Comparison of ENCODE assay signal across 8 cellular contexts in genomic region chrX:154396948-154397887, GRCh38. TPM values are rescaled to one million over a fixed set of nuclear protein-coding genes. Genes with fewer than 3 reads are reported as not detected.
A peak's percentile ranks its signal among the peaks of the same experiment; 100 is the strongest.
DNase-seq lines count a peak whose midpoint lies in the region; ATAC-seq, FAIRE-seq and TF ChIP-seq lines count a peak whose summit lies in the region.

No MANE protein-coding gene starts in this region.

- dilution Hi-C loops in endothelial cell of umbilical vein (cut with MboI; ENCODE audit: extremely low pct_ligation_motif_present, low sequenced_read_pairs), result no loop called here

- H3K27ac ChIP-seq in A549 (peak overlapping the region; percentile 96 to 100), endothelial cell of umbilical vein (ENCODE audit: insufficient read depth, low read depth, low read length) (peak overlapping the region; percentile 87)

- no peak for TF ChIP-seq CTCF in A549 (IDR thresholded peaks at IDR 0.05)
- no peak for TF ChIP-seq CTCF in endothelial cell of umbilical vein (IDR thresholded peaks at IDR 0.05; ENCODE audit: extremely low read depth in 1 of 2, insufficient read depth in 1 of 2, low read depth in 1 of 2, low read length in 2 of 2)

- intact Hi-C loops in endothelial cell of umbilical vein (cut with micrococcal nuclease), result no loop called here

- H3K9me3 ChIP-seq in A549 (no peaks in the 10 kb centered on the region), endothelial cell of umbilical vein (replicated peaks; ENCODE audit: control insufficient read depth, insufficient read depth, low read length) (no peaks in the 10 kb centered on the region)

- CTCF ChIA-PET in A549 (lab: Yijun Ruan, JAX), result interaction anchor here (0.5 to 4.7 kb wide), 8 partner anchors 10 to 90 kb away, joined by 3 to 28 read pairs (median 4); partner anchors contain the start of genes DNASE1L1, FLNA and TAFAZZIN
- CTCF ChIA-PET in endothelial cell of umbilical vein (lab: Charles Lee), result interaction anchor here (1.2 to 2.1 kb wide), 3 partner anchors 12 to 30 kb away, joined by 4 to 6 read pairs (median 5); partner anchors contain the start of gene DNASE1L1

- WGBS in A549 (ENCODE audit: missing lambda C conversion rate), result 2% methylated on average over 22 of the region's 56 CpGs

- peak overlapping the region; percentile 88 for H3K4me3 ChIP-seq in A549
- peak overlapping the region; percentile 28 to 65 (median 62) for H3K4me3 ChIP-seq in endothelial cell of umbilical vein (replicated peaks in 1 of 3; ENCODE audit: insufficient read depth in 1 of 3, low read depth in 1 of 3, low read length in 3 of 3)

- H4K20me1 ChIP-seq in endothelial cell of umbilical vein (replicated peaks; ENCODE audit: control insufficient read depth, extremely low read depth, insufficient read depth, low read length), result no peaks in the 10 kb centered on the region

- TF ChIP-seq EP300 in A549 (IDR thresholded peaks at IDR 0.05), result no peak

- H3K4me1 ChIP-seq in A549, result peaks cover 18% of the 10 kb centered on the region; the same call in 2 of the 3 replicates
- peaks cover 8% of the 10 kb centered on the region for H3K4me1 ChIP-seq in endothelial cell of umbilical vein (ENCODE audit: control insufficient read depth, extremely low read depth, insufficient read depth, low read length)

- peak overlapping the region; percentile 76 for H3K4me2 ChIP-seq in A549
- H3K4me2 ChIP-seq in endothelial cell of umbilical vein (ENCODE audit: insufficient read depth, low read length), result peak overlapping the region; percentile 37

- ATAC-seq in A549 (peak; percentile 63 to 81), GM18502 (IDR thresholded peaks at IDR 0.05; ENCODE audit: poor library complexity, unreplicated experiment) (peak; percentile 52), HG02970 (IDR thresholded peaks at IDR 0.05; ENCODE audit: low FRiP score, unreplicated experiment) (peak; percentile 27)
- ATAC-seq in stimulated activated naive CD8-positive, alpha-beta T cell treated with anti-CD3 and anti-CD28 coated beads, Interleukin-15, Interleukin-2, amounts not matched to agents 100 U/mL and 50 U/mL, for 24 hours, result peak; percentile 60

- H3K36me3 ChIP-seq in endothelial cell of umbilical vein (ENCODE audit: control insufficient read depth in 2 of 2, extremely low read depth in 1 of 2, insufficient read depth in 2 of 2, low read length in 2 of 2), result peaks cover 15 to 16% of the 10 kb centered on the region in 2 experiments

- no peaks in the 10 kb centered on the region for H3K9me1 ChIP-seq in endothelial cell of umbilical vein (replicated peaks; ENCODE audit: control insufficient read depth, extremely low read depth, insufficient read depth, low read length)

- FAIRE-seq in A549 (lab: Jason Lieb, UNC) (no peak), endothelial cell of umbilical vein (lab: Jason Lieb, UNC) (peak; percentile 54)

- TF ChIP-seq RAD21 in A549 (conservative IDR thresholded peaks at IDR 0.05 in 1 of 2, IDR thresholded peaks at IDR 0.05 in 1 of 2), result no peak

- no peaks in the 10 kb centered on the region for H3K27me3 ChIP-seq in endothelial cell of umbilical vein (ENCODE audit: control insufficient read depth in 2 of 2, insufficient read depth in 2 of 2, low read length in 2 of 2)

- H3K9ac ChIP-seq in endothelial cell of umbilical vein (replicated peaks; ENCODE audit: extremely low read depth, insufficient read depth, low read length), result peak overlapping the region; percentile 83

- DNase-seq in A549 (ENCODE audit: low read depth in 1 of 2, low spot score in 1 of 2), result peak; percentile 61 to 82
- peak; percentile 47 for DNase-seq in NCI-H2196 (lab: John Stamatoyannopoulos, UW; ENCODE audit: unreplicated experiment)
- peak; percentile 33 for DNase-seq in activated CD4-positive, alpha-beta T cell treated with anti-CD3 and anti-CD28 coated beads, Interleukin-2, amount 50 U/mL, for 1 hour
- DNase-seq in endothelial cell of umbilical vein (ENCODE audit: low read depth, low spot score), result peak; percentile 61
- DNase-seq in mucosa of gallbladder (ENCODE audit: low spot score), result peak; percentile 52
- peak; percentile 75 for DNase-seq in stimulated activated naive CD8-positive, alpha-beta T cell treated with anti-CD3 and anti-CD28 coated beads, Interleukin-15, Interleukin-2, amounts not matched to agents 100 U/mL and 50 U/mL, for 24 hours

- TF ChIP-seq POLR2A in A549 (IDR thresholded peaks at IDR 0.05; ENCODE audit: low read length) (peak; percentile 49), endothelial cell of umbilical vein (IDR thresholded peaks at IDR 0.05; ENCODE audit: low read depth, low read length) (no peak)

- no peak overlapping the region for H2AFZ ChIP-seq in endothelial cell of umbilical vein (ENCODE audit: low read depth, low read length)

- peaks cover 20% of the 10 kb centered on the region for H3K79me2 ChIP-seq in endothelial cell of umbilical vein (ENCODE audit: control insufficient read depth, insufficient read depth, low read length)

- POLR2A ChIA-PET in A549 (lab: Yijun Ruan, JAX) (interaction anchor here (0.6 to 2.1 kb wide), 18 partner anchors 10 to 146 kb away, joined by 3 to 19 read pairs (median 4); partner anchors contain the start of genes ATP6AP1, DNASE1L1, EMD and PLXNA3), endothelial cell of umbilical vein (lab: Charles Lee) (interaction anchor here (0.6 to 1.4 kb wide), 5 partner anchors 18 to 62 kb away, joined by 3 to 7 read pairs (median 4); partner anchors contain the start of gene EMD)

- TSS peak; percentile 66 for BruUV-seq in endothelial cell of umbilical vein (replicated peaks; lab: Mats Ljungman, UMichigan)

RNA-seq across cellular contexts. Expression of gene RPL10, which starts 1.0 kb away (rescaled TPM):
- polyA plus RNA-seq in A549 (2011; rRNA removed) (3,216 and 3,468 TPM in 2 replicates), A549 (2017; fragmentation: RNase III; extraction: RNeasy Plus Mini Kit Qiagen cat#74134 plus additional on column Dnase treatment) (4,594 to 4,829 TPM (median 4,804 TPM) in 3 replicates), endothelial cell of umbilical vein (6,375 and 7,586 TPM in 2 replicates)
- 4,988 and 5,624 TPM in 2 replicates for polyA plus RNA-seq in A549 (2012; cell fraction: cytosol; rRNA removed)
- polyA plus RNA-seq in A549 (2012; cell fraction: nucleus; rRNA removed), result 3,974 and 5,274 TPM in 2 replicates
- 1,628 and 1,978 TPM in 2 replicates for polyA minus RNA-seq in A549 (2011; rRNA and poly(A)+ RNA removed)
- total RNA-seq in endothelial cell of umbilical vein (2,493 and 2,979 TPM in 2 replicates), mucosa of gallbladder (1,937 TPM)
- 8,116 and 9,197 TPM in 2 replicates for polyA plus RNA-seq in endothelial cell of umbilical vein (2011; cell fraction: cytosol; rRNA removed)
- polyA plus RNA-seq in endothelial cell of umbilical vein (2011; cell fraction: nucleus; rRNA removed), result 2,307 and 2,831 TPM in 2 replicates
- polyA plus RNA-seq in endothelial cell of umbilical vein (2012), result 3,703 and 5,650 TPM in 2 replicates
- polyA minus RNA-seq in endothelial cell of umbilical vein, result 1,869 and 2,194 TPM in 2 replicates
- 1,135 TPM for polyA minus RNA-seq in endothelial cell of umbilical vein (2011; cell fraction: cytosol; rRNA and poly(A)+ RNA removed)
- 299 and 338 TPM in 2 replicates for polyA minus RNA-seq in endothelial cell of umbilical vein (2011; cell fraction: nucleus; rRNA and poly(A)+ RNA removed)

RNA-seq across cellular contexts. Expression of gene DNASE1L1, which starts 11.8 kb away (rescaled TPM):
- 14.3 and 21.6 TPM in 2 replicates for polyA plus RNA-seq in A549 (2011; rRNA removed)
- 16.3 and 23.8 TPM in 2 replicates for polyA plus RNA-seq in A549 (2012; cell fraction: cytosol; rRNA removed)
- 38.6 and 39.1 TPM in 2 replicates for polyA plus RNA-seq in A549 (2012; cell fraction: nucleus; rRNA removed)
- 20.9 to 24.5 TPM (median 24.4 TPM) in 3 replicates for polyA plus RNA-seq in A549 (2017; fragmentation: RNase III; extraction: RNeasy Plus Mini Kit Qiagen cat#74134 plus additional on column Dnase treatment)
- polyA minus RNA-seq in A549 (2011; rRNA and poly(A)+ RNA removed), result 15.2 and 23.5 TPM in 2 replicates
- 47.5 and 61.5 TPM in 2 replicates for total RNA-seq in endothelial cell of umbilical vein
- polyA plus RNA-seq in endothelial cell of umbilical vein, result 84.9 and 90.8 TPM in 2 replicates
- 52.3 and 57.1 TPM in 2 replicates for polyA plus RNA-seq in endothelial cell of umbilical vein (2011; cell fraction: cytosol; rRNA removed)
- polyA plus RNA-seq in endothelial cell of umbilical vein (2011; cell fraction: nucleus; rRNA removed), result 36.1 and 37.4 TPM in 2 replicates
- 109 and 110 TPM in 2 replicates for polyA plus RNA-seq in endothelial cell of umbilical vein (2012)
- 49.5 and 53.4 TPM in 2 replicates for polyA minus RNA-seq in endothelial cell of umbilical vein
- 13.8 TPM for polyA minus RNA-seq in endothelial cell of umbilical vein (2011; cell fraction: cytosol; rRNA and poly(A)+ RNA removed)
- polyA minus RNA-seq in endothelial cell of umbilical vein (2011; cell fraction: nucleus; rRNA and poly(A)+ RNA removed), result 8.6 and 12.2 TPM in 2 replicates
- total RNA-seq in mucosa of gallbladder, result 28.2 TPM

RNA-seq across cellular contexts. Expression of gene TAFAZZIN, which starts 14.1 kb away (rescaled TPM):
- polyA plus RNA-seq in A549 (2011; rRNA removed), result 32.6 and 36.9 TPM in 2 replicates
- polyA plus RNA-seq in A549 (2012; cell fraction: cytosol; rRNA removed), result 35.6 and 45.5 TPM in 2 replicates
- 150 and 154 TPM in 2 replicates for polyA plus RNA-seq in A549 (2012; cell fraction: nucleus; rRNA removed)
- 25.7 to 36.3 TPM (median 34.4 TPM) in 3 replicates for polyA plus RNA-seq in A549 (2017; fragmentation: RNase III; extraction: RNeasy Plus Mini Kit Qiagen cat#74134 plus additional on column Dnase treatment)
- polyA minus RNA-seq in A549 (2011; rRNA and poly(A)+ RNA removed), result 28.0 and 35.3 TPM in 2 replicates
- 43.4 and 46.6 TPM in 2 replicates for total RNA-seq in endothelial cell of umbilical vein
- 33.8 and 37.2 TPM in 2 replicates for polyA plus RNA-seq in endothelial cell of umbilical vein
- 16.7 and 24.8 TPM in 2 replicates for polyA plus RNA-seq in endothelial cell of umbilical vein (2011; cell fraction: cytosol; rRNA removed)
- polyA plus RNA-seq in endothelial cell of umbilical vein (2011; cell fraction: nucleus; rRNA removed), result 175 and 186 TPM in 2 replicates
- polyA plus RNA-seq in endothelial cell of umbilical vein (2012), result 18.7 and 22.4 TPM in 2 replicates
- polyA minus RNA-seq in endothelial cell of umbilical vein, result 20.5 and 27.7 TPM in 2 replicates
- polyA minus RNA-seq in endothelial cell of umbilical vein (2011; cell fraction: cytosol; rRNA and poly(A)+ RNA removed), result 22.4 TPM
- polyA minus RNA-seq in endothelial cell of umbilical vein (2011; cell fraction: nucleus; rRNA and poly(A)+ RNA removed), result 28.5 and 35.5 TPM in 2 replicates
- 49.8 TPM for total RNA-seq in mucosa of gallbladder

RNA-seq across cellular contexts. Expression of gene EMD, which starts 18.1 kb away (rescaled TPM):
- polyA plus RNA-seq in A549 (2011; rRNA removed) (34.6 and 40.7 TPM in 2 replicates), A549 (2017; fragmentation: RNase III; extraction: RNeasy Plus Mini Kit Qiagen cat#74134 plus additional on column Dnase treatment) (126 to 131 TPM (median 130 TPM) in 3 replicates), endothelial cell of umbilical vein (47.0 and 50.6 TPM in 2 replicates)
- polyA plus RNA-seq in A549 (2012; cell fraction: cytosol; rRNA removed), result 69.1 and 94.4 TPM in 2 replicates
- 86.5 and 123 TPM in 2 replicates for polyA plus RNA-seq in A549 (2012; cell fraction: nucleus; rRNA removed)
- 44.1 and 55.6 TPM in 2 replicates for polyA minus RNA-seq in A549 (2011; rRNA and poly(A)+ RNA removed)
- total RNA-seq in endothelial cell of umbilical vein (71.5 and 76.8 TPM in 2 replicates), mucosa of gallbladder (62.6 TPM)
- 62.3 and 65.3 TPM in 2 replicates for polyA plus RNA-seq in endothelial cell of umbilical vein (2011; cell fraction: cytosol; rRNA removed)
- 58.2 and 63.0 TPM in 2 replicates for polyA plus RNA-seq in endothelial cell of umbilical vein (2011; cell fraction: nucleus; rRNA removed)
- 69.6 and 87.5 TPM in 2 replicates for polyA plus RNA-seq in endothelial cell of umbilical vein (2012)
- polyA minus RNA-seq in endothelial cell of umbilical vein, result 34.2 and 47.7 TPM in 2 replicates
- polyA minus RNA-seq in endothelial cell of umbilical vein (2011; cell fraction: cytosol; rRNA and poly(A)+ RNA removed), result 56.5 TPM
- polyA minus RNA-seq in endothelial cell of umbilical vein (2011; cell fraction: nucleus; rRNA and poly(A)+ RNA removed), result 14.7 and 18.9 TPM in 2 replicates

RNA-seq across cellular contexts. Expression of gene FLNA, which starts 22.8 kb away (rescaled TPM):
- polyA plus RNA-seq in A549 (2011; rRNA removed) (303 and 351 TPM in 2 replicates), A549 (2017; fragmentation: RNase III; extraction: RNeasy Plus Mini Kit Qiagen cat#74134 plus additional on column Dnase treatment) (1,116 to 1,252 TPM (median 1,118 TPM) in 3 replicates), endothelial cell of umbilical vein (658 and 817 TPM in 2 replicates)
- 552 and 728 TPM in 2 replicates for polyA plus RNA-seq in A549 (2012; cell fraction: cytosol; rRNA removed)
- 3,208 and 3,689 TPM in 2 replicates for polyA plus RNA-seq in A549 (2012; cell fraction: nucleus; rRNA removed)
- 1,164 and 1,868 TPM in 2 replicates for polyA minus RNA-seq in A549 (2011; rRNA and poly(A)+ RNA removed)
- total RNA-seq in endothelial cell of umbilical vein (1,474 and 1,671 TPM in 2 replicates), mucosa of gallbladder (2,367 TPM)
- 586 and 692 TPM in 2 replicates for polyA plus RNA-seq in endothelial cell of umbilical vein (2011; cell fraction: cytosol; rRNA removed)
- polyA plus RNA-seq in endothelial cell of umbilical vein (2011; cell fraction: nucleus; rRNA removed), result 1,827 and 2,405 TPM in 2 replicates
- 942 and 1,144 TPM in 2 replicates for polyA plus RNA-seq in endothelial cell of umbilical vein (2012)
- polyA minus RNA-seq in endothelial cell of umbilical vein, result 2,274 and 2,423 TPM in 2 replicates
- polyA minus RNA-seq in endothelial cell of umbilical vein (2011; cell fraction: cytosol; rRNA and poly(A)+ RNA removed), result 691 TPM
- polyA minus RNA-seq in endothelial cell of umbilical vein (2011; cell fraction: nucleus; rRNA and poly(A)+ RNA removed), result 948 and 1,772 TPM in 2 replicates

Comparison
In these comparisons a context has a peak if more than half of its experiments do, and no peak if none do; other contexts are left out.
1. Peak in every context shown above with its lines: DNase-seq, ATAC-seq, H3K4me3 ChIP-seq and H3K27ac ChIP-seq.